8 cellular contexts compared by ENCODE assay signal in genomic region chr6:116387374-116387773, GRCh38. TPM values are rescaled to one million over a fixed set of nuclear protein-coding genes. Genes with fewer than 3 reads are reported as not detected.
A peak's percentile ranks its signal among the peaks of the same experiment; 100 is the strongest.
DNase-seq lines count a peak whose midpoint lies in the region; ATAC-seq, FAIRE-seq and TF ChIP-seq lines count a peak whose summit lies in the region.

No MANE protein-coding gene starts in this region.

- intact Hi-C loops in Calu3 (cut with micrococcal nuclease; ENCODE audit: unreplicated experiment), result loop anchor here (2.0 kb wide), 1 partner anchor 17 kb away; the partner anchor contains the start of gene DSE
- intact Hi-C loops in endothelial cell of umbilical vein (cut with micrococcal nuclease), result no loop called here
- intact Hi-C loops in colonic mucosa (cut with DNase I), result no loop called here

- H3K4me2 ChIP-seq in endothelial cell of umbilical vein (ENCODE audit: insufficient read depth, low read length), result no peak overlapping the region

- H3K36me3 ChIP-seq in endothelial cell of umbilical vein (ENCODE audit: control insufficient read depth in 2 of 2, extremely low read depth in 1 of 2, insufficient read depth in 2 of 2, low read length in 2 of 2), result no peaks in the 10 kb centered on the region
- H3K36me3 ChIP-seq in colonic mucosa, result no peaks in the 10 kb centered on the region

- no peak for TF ChIP-seq POLR2A in endothelial cell of umbilical vein (IDR thresholded peaks at IDR 0.05; ENCODE audit: low read depth, low read length)

- BruUV-seq in Calu3 (replicated peaks; lab: Mats Ljungman, UMichigan), result no TSS peak
- BruUV-seq in endothelial cell of umbilical vein (replicated peaks; lab: Mats Ljungman, UMichigan), result no TSS peak

- peaks cover 6% of the 10 kb centered on the region for H3K36me3 Mint-ChIP-seq in Calu3 (ENCODE audit: insufficient read depth, unreplicated experiment)
- H3K36me3 Mint-ChIP-seq in activated T-cell treated with anti-CD3 and anti-CD28 coated beads, Interleukin-2, amount 50 U/mL, for 4 hours (ENCODE audit: insufficient read depth), result no peaks in the 10 kb centered on the region

- H3K9me3 ChIP-seq in endothelial cell of umbilical vein (replicated peaks; ENCODE audit: control insufficient read depth, insufficient read depth, low read length) (no peaks in the 10 kb centered on the region), colonic mucosa (no peaks in the 10 kb centered on the region)

- FAIRE-seq in endothelial cell of umbilical vein (lab: Jason Lieb, UNC), result peak; percentile 68

- DNase-seq in Calu3 (peak; percentile 50), endothelial cell of umbilical vein (ENCODE audit: low read depth, low spot score) (peak; percentile 43), NCI-H2227 treated with DMSO at 0.1 percent for 48 hours (lab: John Stamatoyannopoulos, UW) (no peak), colonic mucosa (no peak), NCI-H2171 (lab: John Stamatoyannopoulos, UW) (no peak)
- DNase-seq in activated T-cell treated with anti-CD3 and anti-CD28 coated beads, Interleukin-2, amount 50 U/mL, for 4 hours, result no peak

- H3K9ac ChIP-seq in endothelial cell of umbilical vein (replicated peaks; ENCODE audit: extremely low read depth, insufficient read depth, low read length), result no peak overlapping the region
- no peak overlapping the region for H3K9ac ChIP-seq in colonic mucosa (ENCODE audit: low read depth in 2 of 2, low read length in 2 of 2)

- no peaks in the 10 kb centered on the region for H3K9me1 ChIP-seq in endothelial cell of umbilical vein (replicated peaks; ENCODE audit: control insufficient read depth, extremely low read depth, insufficient read depth, low read length)

- TF ChIP-seq CTCF in Calu3 (IDR thresholded peaks at IDR 0.05; ENCODE audit: unreplicated experiment) (no peak), endothelial cell of umbilical vein (IDR thresholded peaks at IDR 0.05; ENCODE audit: extremely low read depth in 1 of 2, insufficient read depth in 1 of 2, low read depth in 1 of 2, low read length in 2 of 2) (no peak), colonic mucosa (IDR thresholded peaks at IDR 0.05) (no peak)

- no peaks in the 10 kb centered on the region for H3K9me3 Mint-ChIP-seq in Calu3 (ENCODE audit: low read depth, unreplicated experiment)
- H3K9me3 Mint-ChIP-seq in activated T-cell treated with anti-CD3 and anti-CD28 coated beads, Interleukin-2, amount 50 U/mL, for 4 hours, result no peaks in the 10 kb centered on the region

- H3K4me3 ChIP-seq in endothelial cell of umbilical vein (replicated peaks in 1 of 3; ENCODE audit: insufficient read depth in 1 of 3, low read depth in 1 of 3, low read length in 3 of 3) (no peak overlapping the region), colonic mucosa (no peak overlapping the region)

- dilution Hi-C loops in endothelial cell of umbilical vein (cut with MboI; ENCODE audit: extremely low pct_ligation_motif_present, low sequenced_read_pairs), result no loop called here

- H3K27me3 ChIP-seq in endothelial cell of umbilical vein (ENCODE audit: control insufficient read depth in 2 of 2, insufficient read depth in 2 of 2, low read length in 2 of 2) (no peaks in the 10 kb centered on the region), colonic mucosa (no peaks in the 10 kb centered on the region)

- ATAC-seq in GM21447 (IDR thresholded peaks at IDR 0.05; ENCODE audit: unreplicated experiment) (peak; percentile 67), HG03571 (IDR thresholded peaks at IDR 0.05; ENCODE audit: unreplicated experiment) (peak; percentile 54)
- no peak for ATAC-seq in activated T-cell treated with anti-CD3 and anti-CD28 coated beads, Interleukin-2, amount 50 U/mL, for 4 hours

- H3K4me1 ChIP-seq in endothelial cell of umbilical vein (ENCODE audit: control insufficient read depth, extremely low read depth, insufficient read depth, low read length) (peaks cover 35% of the 10 kb centered on the region), colonic mucosa (no peaks in the 10 kb centered on the region)

- CTCF ChIA-PET in Calu3 (lab: Charles Lee) (interaction anchor here (1.7 kb wide), 1 partner anchor 16 kb away, joined by 4 read pairs; no protein-coding TSS in a partner anchor), endothelial cell of umbilical vein (lab: Charles Lee) (no interaction called here)

- no peaks in the 10 kb centered on the region for H4K20me1 ChIP-seq in endothelial cell of umbilical vein (replicated peaks; ENCODE audit: control insufficient read depth, extremely low read depth, insufficient read depth, low read length)

- H3K27ac ChIP-seq in endothelial cell of umbilical vein (ENCODE audit: insufficient read depth, low read depth, low read length) (no peak overlapping the region), colonic mucosa (no peak overlapping the region)

- H2AFZ ChIP-seq in endothelial cell of umbilical vein (ENCODE audit: low read depth, low read length), result no peak overlapping the region

- no peaks in the 10 kb centered on the region for H3K79me2 ChIP-seq in endothelial cell of umbilical vein (ENCODE audit: control insufficient read depth, insufficient read depth, low read length)

- peaks cover 45% of the 10 kb centered on the region for H3K4me1 Mint-ChIP-seq in Calu3 (ENCODE audit: low read depth, unreplicated experiment)
- peaks cover 26% of the 10 kb centered on the region for H3K4me1 Mint-ChIP-seq in activated T-cell treated with anti-CD3 and anti-CD28 coated beads, Interleukin-2, amount 50 U/mL, for 4 hours (ENCODE audit: low read depth)

- POLR2A ChIA-PET in endothelial cell of umbilical vein (lab: Charles Lee), result no interaction called here

- H3K4me3 Mint-ChIP-seq in Calu3 (ENCODE audit: low read depth, unreplicated experiment), result peak overlapping the region; percentile 24
- no peak overlapping the region for H3K4me3 Mint-ChIP-seq in activated T-cell treated with anti-CD3 and anti-CD28 coated beads, Interleukin-2, amount 50 U/mL, for 4 hours

- peak overlapping the region; percentile 81 for H3K27ac Mint-ChIP-seq in Calu3 (ENCODE audit: unreplicated experiment)

- no peaks in the 10 kb centered on the region for H3K27me3 Mint-ChIP-seq in Calu3 (ENCODE audit: unreplicated experiment)
- peaks cover 3% of the 10 kb centered on the region for H3K27me3 Mint-ChIP-seq in activated T-cell treated with anti-CD3 and anti-CD28 coated beads, Interleukin-2, amount 50 U/mL, for 4 hours (ENCODE audit: low read depth)

TF ChIP-seq in endothelial cell of umbilical vein, 7 proteins besides CTCF, POLR2A, EP300 and RAD21:
- TF ChIP-seq EZH2 (IDR thresholded peaks at IDR 0.05; ENCODE audit: borderline replicate concordance, low read depth, low read length, severe bottlenecking) (no peak), POLR2AphosphoS5 (IDR thresholded peaks at IDR 0.05; ENCODE audit: insufficient read depth, low read depth, low read length) (no peak), GATA2 (IDR thresholded peaks at IDR 0.05; ENCODE audit: insufficient read depth, insufficient read length, low read depth, low read length) (no peak), MYC (IDR thresholded peaks at IDR 0.05; ENCODE audit: low read depth, low read length) (no peak), FOS (IDR thresholded peaks at IDR 0.05; ENCODE audit: borderline replicate concordance, insufficient read depth, low read length) (peak; percentile 57), JUN (IDR thresholded peaks at IDR 0.05; ENCODE audit: borderline replicate concordance, insufficient read depth, insufficient read length, low read depth) (peak; percentile 18), MAX (IDR thresholded peaks at IDR 0.05; ENCODE audit: insufficient read depth, insufficient read length) (peak; percentile 41)

RNA-seq across cellular contexts. Expression of gene DSE, which starts 16.6 kb away (rescaled TPM):
- total RNA-seq in Calu3 (2022) (28.6 and 43.8 TPM in 2 replicates), endothelial cell of umbilical vein (25.0 and 31.3 TPM in 2 replicates), colonic mucosa (1 to 10 TPM; 5.0 to 9.3 TPM)
- polyA plus RNA-seq in endothelial cell of umbilical vein, result 12.0 and 16.0 TPM in 2 replicates
- polyA plus RNA-seq in endothelial cell of umbilical vein (2011; cell fraction: cytosol; rRNA removed), result 11.3 TPM in 2 replicates
- polyA plus RNA-seq in endothelial cell of umbilical vein (2011; cell fraction: nucleus; rRNA removed), result 17.0 and 18.4 TPM in 2 replicates
- polyA plus RNA-seq in endothelial cell of umbilical vein (2012), result 12.4 and 14.3 TPM in 2 replicates
- 38.6 and 43.0 TPM in 2 replicates for polyA minus RNA-seq in endothelial cell of umbilical vein
- polyA minus RNA-seq in endothelial cell of umbilical vein (2011; cell fraction: cytosol; rRNA and poly(A)+ RNA removed), result 0.61 TPM
- 36.8 and 51.9 TPM in 2 replicates for polyA minus RNA-seq in endothelial cell of umbilical vein (2011; cell fraction: nucleus; rRNA and poly(A)+ RNA removed)
- 1 to 10 TPM; 2.0 to 4.7 (median 3.4) TPM for total RNA-seq in activated T-cell treated with anti-CD3 and anti-CD28 coated beads, Interleukin-2, amount 50 U/mL, for 4 hours

Comparison
In these comparisons a context has a peak if more than half of its experiments do, and no peak if none do; other contexts are left out.
1. DNase-seq: peak in Calu3 (single experiment) and endothelial cell of umbilical vein (single experiment); none in NCI-H2227 treated with DMSO at 0.1 percent for 48 hours (single experiment), activated T-cell treated with anti-CD3 and anti-CD28 coated beads, Interleukin-2, amount 50 U/mL, for 4 hours (single experiment), colonic mucosa (single experiment) and NCI-H2171 (single experiment).
2. ATAC-seq: peak in GM21447 (single experiment) and HG03571 (single experiment); none in activated T-cell treated with anti-CD3 and anti-CD28 coated beads, Interleukin-2, amount 50 U/mL, for 4 hours (0 of 2).